In the genomic region with DNA sequence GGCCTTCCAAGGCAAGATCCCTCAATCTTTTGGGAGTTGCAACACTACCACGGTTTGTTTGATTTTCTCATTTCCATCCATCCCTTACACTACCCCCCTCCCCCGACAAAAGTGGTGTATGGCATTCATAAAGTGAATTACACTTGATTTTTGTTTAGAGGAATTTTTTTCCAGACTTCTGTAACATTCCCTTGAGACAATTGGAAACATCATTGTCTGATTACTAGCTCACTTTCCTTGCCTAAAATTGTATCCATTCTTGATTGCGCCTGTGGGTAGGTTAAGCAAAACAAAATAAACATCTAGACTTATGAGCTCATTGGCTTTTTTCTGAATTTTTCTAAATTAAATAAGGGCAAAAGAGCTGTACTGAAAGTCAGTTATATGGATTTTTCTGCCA, we compare ENCODE assay signal across 21 cellular contexts. TPM values are rescaled to one million over a fixed set of nuclear protein-coding genes. Genes with fewer than 3 reads are reported as not detected.
DNase-seq lines count a peak whose midpoint lies in the region; ATAC-seq and TF ChIP-seq lines count a peak whose summit lies in the region.
"Had no signal": no experiment of that assay in that cellular context is flagged by ENCODE, and none has a peak within 500 bp of the region (broad histone marks: within the 10 kb centered on the region; RNA-seq: fewer than 3 reads in every experiment).

No MANE protein-coding gene starts in this region.

- no peak overlapping the region for H3K9ac ChIP-seq in iPS-20b (ENCODE audit: low read depth, low read length)
- H3K9ac ChIP-seq: BLaER1 treated with 17β-estradiol and CSF1 and Interleukin-3, amounts not matched to agents 10 nM and 100 nM had no signal

- H3K27me3 Mint-ChIP-seq in brain: peaks cover 41% of the 10 kb centered on the region

- H3K36me3 Mint-ChIP-seq in brain: no peaks in the 10 kb centered on the region
- H3K36me3 Mint-ChIP-seq: CD8-positive, alpha-beta memory T cell had no signal

- H3K27me3 ChIP-seq in H7 (ENCODE audit: control insufficient read depth, insufficient read depth, low read length) (peaks cover 18% of the 10 kb centered on the region), iPS-20b (ENCODE audit: insufficient read depth, low read length) (peaks cover 15% of the 10 kb centered on the region)

- H3K36me3 ChIP-seq in H7 (replicated peaks; ENCODE audit: control insufficient read depth, insufficient read depth, low read length) (no peaks in the 10 kb centered on the region), iPS-20b (ENCODE audit: insufficient read depth, low read depth, low read length) (no peaks in the 10 kb centered on the region)
- H3K36me3 ChIP-seq: BLaER1 treated with 17β-estradiol and CSF1 and Interleukin-3, amounts not matched to agents 10 nM and 100 nM had no signal

- peaks cover 0 to 2% (median 0%) of the 10 kb centered on the region in 5 experiments for H3K9me3 Mint-ChIP-seq in brain
- H3K9me3 Mint-ChIP-seq: CD8-positive, alpha-beta memory T cell had no signal

- H3K9me3 ChIP-seq in iPS-20b (ENCODE audit: insufficient read depth, low read depth, low read length): no peaks in the 10 kb centered on the region

- peak overlapping the region in 3 of 5 experiments; percentile 88 to 95 (median 90) for H3K4me3 Mint-ChIP-seq in brain
- H3K4me3 Mint-ChIP-seq: CD8-positive, alpha-beta memory T cell had no signal

- peaks cover 31% of the 10 kb centered on the region; the same call in 1 of the 2 replicates for H3K4me1 ChIP-seq in iPS-20b (ENCODE audit: insufficient read depth, low read length)
- H3K4me1 ChIP-seq: BLaER1 treated with 17β-estradiol and CSF1 and Interleukin-3, amounts not matched to agents 10 nM and 100 nM had no signal

- intact Hi-C loops in sciatic nerve (cut with DNase I): no loop called here

- DNase-seq in H7 (peak; percentile 10), sciatic nerve (ENCODE audit: low spot score) (no peak)
- DNase-seq in activated naive CD4-positive, alpha-beta T cell treated with Interleukin-2 at 50 U/mL for 16 hours: no peak
- DNase-seq: CD8-positive, alpha-beta memory T cell; DND-41; IMR-90; NCI-H1417; NCI-H187; NCI-H226; NCI-H524; NCI-H82; OCI-M1; SHP77 had no signal

- no peak overlapping the region for H3K27ac ChIP-seq in iPS-20b (ENCODE audit: low read length)
- H3K27ac ChIP-seq: BLaER1 treated with 17β-estradiol and CSF1 and Interleukin-3, amounts not matched to agents 10 nM and 100 nM; SK-N-MC had no signal

- peak overlapping the region in 3 of 5 experiments; percentile 42 to 83 (median 54) for H3K27ac Mint-ChIP-seq in brain
- H3K27ac Mint-ChIP-seq: CD8-positive, alpha-beta memory T cell had no signal

- H3K4me3 ChIP-seq in H7 (ENCODE audit: insufficient read depth, low read depth, low read length) (no peak overlapping the region), iPS-20b (ENCODE audit: low read length) (peak overlapping the region; percentile 42; the same call in 1 of the 2 replicates)
- H3K4me3 ChIP-seq: BLaER1 treated with 17β-estradiol and CSF1 and Interleukin-3, amounts not matched to agents 10 nM and 100 nM; SK-N-MC had no signal

- TF ChIP-seq CTCF in brain (conservative IDR thresholded peaks at IDR 0.05): no peak

- peaks cover 57% of the 10 kb centered on the region for H3K4me1 Mint-ChIP-seq in brain

- ATAC-seq in sciatic nerve: peak; percentile 60
- ATAC-seq in activated CD4-positive, CD25-positive, alpha-beta regulatory T cell treated with anti-CD3 and anti-CD28 coated beads, Interleukin-2, amount 50 U/mL, for 24 hours: no peak
- ATAC-seq in HG03139 (IDR thresholded peaks at IDR 0.05; ENCODE audit: unreplicated experiment): no peak
- ATAC-seq: HCT116 had no signal

RNA-seq across cellular contexts. Expression of gene GPC3, which starts 3.5 kb away (rescaled TPM):
- 73.2 and 81.0 TPM in 2 replicates for total RNA-seq in H7 (2014; rRNA removed; shearing (Covaris generic))
- 19.7 TPM for polyA plus RNA-seq in brain (ENCODE audit: insufficient read depth, low read depth, low replicate concordance)
- 84.2 TPM for total RNA-seq in sciatic nerve
- total RNA-seq: CD8-positive, alpha-beta memory T cell; IMR-90; M059J had no signal
- polyA plus RNA-seq: CD8-positive, alpha-beta memory T cell; IMR-90 had no signal
